Comparison of ENCODE assay signal across 8 cellular contexts in genomic region chr4:8439914-8440490, GRCh38. TPM values are rescaled to one million over a fixed set of nuclear protein-coding genes. Genes with fewer than 3 reads are reported as not detected.
DNase-seq lines count a peak whose midpoint lies in the region; ATAC-seq and TF ChIP-seq lines count a peak whose summit lies in the region.

No MANE protein-coding gene starts in this region.

- H3K9me3 Mint-ChIP-seq in CD8-positive, alpha-beta memory T cell = peaks cover 0 to 8% (median 0%) of the 10 kb centered on the region in 5 donors

- H3K4me3 ChIP-seq in CD8-positive, alpha-beta memory T cell (ENCODE audit: low read length) = peak overlapping the region; percentile 92
- H3K4me3 ChIP-seq in fibroblast of pulmonary artery (replicated peaks; ENCODE audit: low read depth, low read length) (peak overlapping the region; percentile 96), ovary (peak overlapping the region; percentile 88)

- TF ChIP-seq EP300 in ovary (IDR thresholded peaks at IDR 0.05) = no peak

- POLR2A ChIA-PET in CD8-positive, alpha-beta memory T cell (lab: Charles Lee) = interaction anchor here (1.9 kb wide), 1 partner anchor 12 kb away, joined by 8 read pairs; no protein-coding TSS in a partner anchor

- CTCF ChIA-PET in CD8-positive, alpha-beta memory T cell (lab: Charles Lee) = interaction anchor here (1.2 to 1.7 kb wide), 2 partner anchors 11 kb away, joined by 4 to 6 read pairs; no protein-coding TSS in a partner anchor

- no peaks in the 10 kb centered on the region for H3K27me3 Mint-ChIP-seq in CD8-positive, alpha-beta memory T cell

- 1 to 13% (median 1%) methylated on average over 12 of the region's 12 CpGs for WGBS in ovary, 3 donors

- intact Hi-C loops in ovary (cut with DNase I) = no loop called here

- TF ChIP-seq CTCF in VCaP (conservative IDR thresholded peaks at IDR 0.05) (no peak), fibroblast of pulmonary artery (IDR thresholded peaks at IDR 0.05; ENCODE audit: low read length, missing control alignments) (no peak), ovary (IDR thresholded peaks at IDR 0.05) (no peak)

- no peaks in the 10 kb centered on the region for H3K9me3 ChIP-seq in CD8-positive, alpha-beta memory T cell (ENCODE audit: low read length)
- no peaks in the 10 kb centered on the region for H3K9me3 ChIP-seq in ovary

- H3K27ac Mint-ChIP-seq in CD8-positive, alpha-beta memory T cell = peak overlapping the region; percentile 98 to 100 (median 99)

- H3K36me3 Mint-ChIP-seq in CD8-positive, alpha-beta memory T cell = peaks cover 0 to 13% (median 2%) of the 10 kb centered on the region in 3 donors

- H3K4me3 Mint-ChIP-seq in CD8-positive, alpha-beta memory T cell = peak overlapping the region; percentile 93 to 100 (median 97)

- H3K4me1 Mint-ChIP-seq in CD8-positive, alpha-beta memory T cell = peaks cover 75 to 84% (median 82%) of the 10 kb centered on the region in 3 donors

- H3K27ac ChIP-seq in CD8-positive, alpha-beta memory T cell (ENCODE audit: low read depth, low read length) = peak overlapping the region; percentile 98
- H3K27ac ChIP-seq in VCaP = peak overlapping the region; percentile 75
- peak overlapping the region; percentile 3 to 90 for H3K27ac ChIP-seq in ovary

- peak; percentile 21 for ATAC-seq in GM19467 (IDR thresholded peaks at IDR 0.05; ENCODE audit: unreplicated experiment)
- peak; percentile 23 for ATAC-seq in HG03520 (IDR thresholded peaks at IDR 0.05; ENCODE audit: unreplicated experiment)

- no peak for TF ChIP-seq POLR2A in ovary (IDR thresholded peaks at IDR 0.05)

- peaks cover 47% of the 10 kb centered on the region for H3K4me1 ChIP-seq in CD8-positive, alpha-beta memory T cell (ENCODE audit: insufficient read depth, low read length)
- H3K4me1 ChIP-seq in ovary (ENCODE audit: insufficient read depth) = peaks cover 16% of the 10 kb centered on the region

- H3K36me3 ChIP-seq in CD8-positive, alpha-beta memory T cell (ENCODE audit: insufficient read depth, low read length) = no peaks in the 10 kb centered on the region
- H3K36me3 ChIP-seq in ovary = no peaks in the 10 kb centered on the region

- H3K27me3 ChIP-seq in CD8-positive, alpha-beta memory T cell (ENCODE audit: insufficient read depth, low read length, poor library complexity, severe bottlenecking) = no peaks in the 10 kb centered on the region
- H3K27me3 ChIP-seq in ovary = no peaks in the 10 kb centered on the region

- DNase-seq in CD8-positive, alpha-beta memory T cell = no peak
- DNase-seq in fibroblast of pulmonary artery (ENCODE audit: low read depth) (no peak), ovary (peak in 1 of 5 donors; percentile 35), NCI-H345 (lab: John Stamatoyannopoulos, UW) (no peak), cortex of kidney (lab: John Stamatoyannopoulos, UW) (no peak)

RNA-seq across cellular contexts. Expression of gene ACOX3, which starts 0.5 kb away (rescaled TPM):
- total RNA-seq in CD8-positive, alpha-beta memory T cell = 10 to 100 TPM; 22.3 to 24.9 TPM
- 14.2 TPM for polyA plus RNA-seq in CD8-positive, alpha-beta memory T cell
- 10 to 100 TPM; 15.0 to 32.4 (median 24.2) TPM for total RNA-seq in ovary
- 10 to 100 TPM; 10.1 to 14.2 TPM for polyA plus RNA-seq in ovary

RNA-seq across cellular contexts. Expression of gene TRMT44, which starts 0.6 kb away (rescaled TPM):
- total RNA-seq in CD8-positive, alpha-beta memory T cell = 10 to 100 TPM; 25.2 to 25.6 TPM
- 13.8 TPM for polyA plus RNA-seq in CD8-positive, alpha-beta memory T cell
- 10 to 100 TPM; 29.7 to 54.8 (median 35.9) TPM for total RNA-seq in ovary
- polyA plus RNA-seq in ovary = 10 to 100 TPM; 14.6 to 30.3 TPM

Comparison
In these comparisons a context has a peak if more than half of its experiments do, and no peak if none do; other contexts are left out.
1. H3K27ac ChIP-seq: peak in every context shown above with its lines; median percentile 98 in CD8-positive, alpha-beta memory T cell; 75 in VCaP; 46 in ovary.